Comparison of ENCODE assay signal across 1 cellular context in genomic region chr17:75046583-75047289, GRCh38.
TF ChIP-seq lines count a peak whose summit lies in the region.

Gene ATP5PD, minus strand, starts transcription at chr17:75046969. Its CDS starts 4,319 bp downstream, at chr17:75042650.
Gene KCTD2, plus strand, starts transcription at chr17:75047225. Its CDS starts 26 bp downstream, at chr17:75047251.

TF ChIP-seq in HepG2, 621 proteins besides CTCF, POLR2A, EP300 and RAD21 (continued from another document and continues in another):
- TF ChIP-seq ZBTB34 (CRISPR knock-in tag; IDR thresholded peaks at IDR 0.05) (no peak), ZNF367 (CRISPR knock-in tag; IDR thresholded peaks at IDR 0.05; ENCODE audit: borderline replicate concordance) (no peak; the same call in 1 of the 2 replicates), ZNF737 (CRISPR knock-in tag; IDR thresholded peaks at IDR 0.05; ENCODE audit: borderline replicate concordance) (peak; percentile 90; the same call in 1 of the 2 replicates), ZNF558 (CRISPR knock-in tag; IDR thresholded peaks at IDR 0.05; ENCODE audit: borderline replicate concordance) (peak; percentile 72; the same call in 1 of the 2 replicates), FUBP1 (CRISPR knock-in tag; IDR thresholded peaks at IDR 0.05; ENCODE audit: borderline replicate concordance) (no peak), LRRFIP1 (CRISPR knock-in tag; conservative IDR thresholded peaks at IDR 0.05) (no peak), HES4 (CRISPR knock-in tag; IDR thresholded peaks at IDR 0.05; ENCODE audit: borderline replicate concordance) (peak; percentile 94), TFDP2 (CRISPR knock-in tag; IDR thresholded peaks at IDR 0.05) (peak; percentile 73; the same call in 1 of the 2 replicates), ZNF776 (CRISPR knock-in tag; IDR thresholded peaks at IDR 0.05) (peak; percentile 90), MED13 (CRISPR knock-in tag; IDR thresholded peaks at IDR 0.05) (no peak), ZNF629 (CRISPR knock-in tag; conservative IDR thresholded peaks at IDR 0.05) (0 out of 2 replicates have a peak, but pooled peaks have one; percentile 26), GABPB1 (CRISPR knock-in tag; IDR thresholded peaks at IDR 0.05) (peak; percentile 97), HIC2 (CRISPR knock-in tag; IDR thresholded peaks at IDR 0.05; ENCODE audit: low read depth) (peak; percentile 74; the same call in 1 of the 2 replicates), MXD4 (CRISPR knock-in tag; IDR thresholded peaks at IDR 0.05) (peak; percentile 74; the same call in 1 of the 2 replicates), POLR2AphosphoS2 (IDR thresholded peaks at IDR 0.05; ENCODE audit: low read depth, low read length) (peak; percentile 84), TEAD3 (CRISPR knock-in tag; optimal IDR thresholded peaks at IDR 0.05; ENCODE audit: borderline replicate concordance) (peak; percentile 62), ZNF234 (CRISPR knock-in tag; conservative IDR thresholded peaks at IDR 0.05) (0 out of 2 replicates have a peak, but pooled peaks have one; percentile 4), ARID4A (CRISPR knock-in tag; IDR thresholded peaks at IDR 0.05; ENCODE audit: borderline replicate concordance) (peak; percentile 98), NFE2L1 (CRISPR knock-in tag; IDR thresholded peaks at IDR 0.05; ENCODE audit: borderline replicate concordance) (peak; percentile 54; the same call in 1 of the 2 replicates), CC2D1A (CRISPR knock-in tag; IDR thresholded peaks at IDR 0.05) (no peak), AKNA (CRISPR knock-in tag; IDR thresholded peaks at IDR 0.05; ENCODE audit: borderline replicate concordance) (no peak), MYNN (CRISPR knock-in tag; IDR thresholded peaks at IDR 0.05; ENCODE audit: low read depth) (0 out of 2 replicates have a peak, but pooled peaks have one; percentile 90), ZNF713 (CRISPR knock-in tag; IDR thresholded peaks at IDR 0.05) (no peak), HMG20B (CRISPR knock-in tag; conservative IDR thresholded peaks at IDR 0.05) (no peak), GATAD2A (CRISPR knock-in tag; IDR thresholded peaks at IDR 0.05) (peak; percentile 58; the same call in 1 of the 2 replicates), ZNF280D (CRISPR knock-in tag; IDR thresholded peaks at IDR 0.05) (no peak), GPBP1L1 (CRISPR knock-in tag; IDR thresholded peaks at IDR 0.05) (no peak), TSC22D2 (CRISPR knock-in tag; IDR thresholded peaks at IDR 0.05; ENCODE audit: borderline replicate concordance) (peak; percentile 39; the same call in 1 of the 2 replicates), ZNF343 (CRISPR knock-in tag; IDR thresholded peaks at IDR 0.05) (peak; percentile 89), ZSCAN20 (CRISPR knock-in tag; IDR thresholded peaks at IDR 0.05; ENCODE audit: borderline replicate concordance) (no peak), MAFF (IDR thresholded peaks at IDR 0.05; ENCODE audit: low read depth, low read length) (no peak), GTF2F1 (IDR thresholded peaks at IDR 0.05; ENCODE audit: low read length) (no peak)
